17 cellular contexts compared by ENCODE assay signal in genomic region chr12:18932715-18933114, GRCh38.
"Had no signal": no experiment of that assay in that cellular context is flagged by ENCODE, and none has a peak within 500 bp of the region (broad histone marks: within the 10 kb centered on the region; RNA-seq: fewer than 3 reads in every experiment).

No MANE protein-coding gene starts in this region.

- H3K27ac ChIP-seq: left ventricle myocardium inferior, WERI-Rb-1 had no signal

- DNase-seq: activated CD4-positive, alpha-beta T cell treated with anti-CD3 and anti-CD28 coated beads, Interleukin-2, amount 50 U/mL, for 48 hours; activated CD8-positive, alpha-beta memory T cell treated with anti-CD3 and anti-CD28 coated beads, Interleukin-2, amount 10 ng/mL, durations not matched to agents 7 days and 5 days; activated naive CD4-positive, alpha-beta T cell treated with anti-CD3 and anti-CD28 coated beads, Interleukin-2, amount 10 ng/mL, durations not matched to agents 7 days and 5 days; activated T-cell treated with anti-CD3 and anti-CD28 coated beads, Interleukin-2, amount 50 U/mL, for 1 hour; cortex of kidney; effector CD4-positive, alpha-beta T cell; glutamatergic neuron; hypothalamus; left ventricle myocardium inferior; nucleus accumbens; right cardiac atrium; small intestine; stimulated activated CD4-positive, alpha-beta T cell treated with anti-CD3 and anti-CD28 coated beads, Interleukin-4, amount 100 ng/mL, for 4 hours; stimulated activated CD8-positive, alpha-beta memory T cell treated with anti-CD3 and anti-CD28 coated beads, Interleukin-4, amount 100 ng/mL, for 48 hours; stimulated activated naive CD4-positive, alpha-beta T cell treated with Interleukin-2 at 50 U/mL for 16 hours; T-helper 17 cell; WERI-Rb-1 had no signal

- H3K4me3 ChIP-seq: left ventricle myocardium inferior had no signal

- H3K36me3 ChIP-seq: left ventricle myocardium inferior, WERI-Rb-1 had no signal

- ATAC-seq: activated CD8-positive, alpha-beta memory T cell treated with anti-CD3 and anti-CD28 coated beads, Interleukin-2, amount 10 ng/mL, durations not matched to agents 7 days and 5 days; right cardiac atrium; T-helper 17 cell had no signal

- H3K4me1 ChIP-seq: left ventricle myocardium inferior had no signal
